In the genomic region with DNA sequence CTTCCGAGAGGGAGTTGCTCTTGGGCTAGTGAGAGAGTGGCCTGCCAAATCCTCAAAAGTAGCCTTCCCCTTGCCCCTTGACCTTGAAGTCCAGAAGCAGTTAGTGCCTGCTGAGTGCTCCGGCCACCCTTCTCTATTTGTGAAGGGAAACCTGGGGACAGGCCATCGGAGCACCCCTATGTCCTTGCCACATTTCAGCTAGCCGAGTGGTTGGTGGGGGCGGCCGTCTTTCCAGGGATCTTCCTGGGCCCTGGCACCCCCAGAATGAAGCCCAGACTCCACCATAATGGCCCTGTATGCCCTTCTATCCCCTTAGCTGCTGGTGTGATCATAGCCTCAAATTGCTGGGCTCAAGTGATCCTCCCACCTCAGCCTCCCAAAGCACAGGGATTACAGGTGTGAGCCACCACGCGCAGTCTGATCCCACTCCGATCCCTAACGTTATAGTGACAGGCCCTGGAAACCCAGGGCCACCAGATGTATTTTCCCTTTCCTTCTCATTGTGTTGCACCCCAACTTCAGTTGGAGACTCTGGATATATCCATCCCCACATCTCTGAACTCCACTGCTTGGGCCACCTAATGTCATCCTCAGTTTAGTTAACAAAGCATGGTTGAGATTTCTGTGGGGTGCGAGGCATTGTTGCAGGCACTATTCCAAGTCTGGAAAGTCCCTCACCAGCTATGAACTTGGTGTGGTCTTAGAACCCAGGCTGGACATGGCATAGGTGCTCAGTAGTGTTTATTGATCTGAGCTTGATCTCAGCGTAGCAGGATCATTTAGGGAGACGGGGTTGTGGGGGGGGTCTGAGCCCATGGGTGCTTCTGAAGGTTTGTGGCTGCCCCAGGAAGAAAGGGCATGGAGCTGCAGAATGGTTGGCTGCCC, we compare ENCODE assay signal across 8 cellular contexts. TPM values are rescaled to one million over a fixed set of nuclear protein-coding genes. Genes with fewer than 3 reads are reported as not detected.
A peak's percentile ranks its signal among the peaks of the same experiment; 100 is the strongest.
DNase-seq lines count a peak whose midpoint lies in the region; ATAC-seq, FAIRE-seq and TF ChIP-seq lines count a peak whose summit lies in the region.

No MANE protein-coding gene starts in this region.

- H3K27me3 Mint-ChIP-seq in activated T-helper 17 cell treated with anti-CD3 and anti-CD28 coated beads, Interleukin-2, amount 50 U/mL, for 72 hours, result no peaks in the 10 kb centered on the region
- no peaks in the 10 kb centered on the region for H3K27me3 Mint-ChIP-seq in stimulated activated memory B cell treated with anti-CD40 and anti-IgM and Interleukin-4, amounts not matched to agents 10 μg/mL and 1 μg/mL and 100 μg/mL, for 72 hours

- H3K36me3 Mint-ChIP-seq in activated T-helper 17 cell treated with anti-CD3 and anti-CD28 coated beads, Interleukin-2, amount 50 U/mL, for 72 hours (ENCODE audit: low read depth), result peaks cover 50% of the 10 kb centered on the region
- H3K36me3 Mint-ChIP-seq in stimulated activated memory B cell treated with anti-CD40 and anti-IgM and Interleukin-4, amounts not matched to agents 10 μg/mL and 1 μg/mL and 100 μg/mL, for 72 hours, result no peaks in the 10 kb centered on the region

- peak overlapping the region; percentile 80 for H3K4me3 ChIP-seq in HFF-Myc (replicated peaks; ENCODE audit: low read depth, low read length)
- H3K4me3 ChIP-seq in iPS-11a (ENCODE audit: low read depth, low read length), result peak overlapping the region; percentile 59

- H3K27ac Mint-ChIP-seq in activated T-helper 17 cell treated with anti-CD3 and anti-CD28 coated beads, Interleukin-2, amount 50 U/mL, for 72 hours, result peak overlapping the region; percentile 89
- H3K27ac Mint-ChIP-seq in stimulated activated memory B cell treated with anti-CD40 and anti-IgM and Interleukin-4, amounts not matched to agents 10 μg/mL and 1 μg/mL and 100 μg/mL, for 72 hours, result peak overlapping the region; percentile 81

- no peak for FAIRE-seq in GM19239 (lab: Jason Lieb, UNC)

- DNase-seq in HFF-Myc (ENCODE audit: extremely low read depth, low read depth), result no peak
- no peak for DNase-seq in HPDE6-E6E7 (ENCODE audit: extremely low spot score)
- no peak for DNase-seq in GM10266 (ENCODE audit: extremely low spot score)
- no peak for DNase-seq in GM19239 (ENCODE audit: insufficient read length, low spot score)

- H3K9me3 Mint-ChIP-seq in activated T-helper 17 cell treated with anti-CD3 and anti-CD28 coated beads, Interleukin-2, amount 50 U/mL, for 72 hours, result no peaks in the 10 kb centered on the region
- H3K9me3 Mint-ChIP-seq in stimulated activated memory B cell treated with anti-CD40 and anti-IgM and Interleukin-4, amounts not matched to agents 10 μg/mL and 1 μg/mL and 100 μg/mL, for 72 hours, result no peaks in the 10 kb centered on the region

- peak overlapping the region; percentile 91 for H3K4me3 Mint-ChIP-seq in activated T-helper 17 cell treated with anti-CD3 and anti-CD28 coated beads, Interleukin-2, amount 50 U/mL, for 72 hours
- H3K4me3 Mint-ChIP-seq in stimulated activated memory B cell treated with anti-CD40 and anti-IgM and Interleukin-4, amounts not matched to agents 10 μg/mL and 1 μg/mL and 100 μg/mL, for 72 hours, result peak overlapping the region; percentile 92

- peaks cover 33% of the 10 kb centered on the region for H3K4me1 Mint-ChIP-seq in activated T-helper 17 cell treated with anti-CD3 and anti-CD28 coated beads, Interleukin-2, amount 50 U/mL, for 72 hours
- H3K4me1 Mint-ChIP-seq in stimulated activated memory B cell treated with anti-CD40 and anti-IgM and Interleukin-4, amounts not matched to agents 10 μg/mL and 1 μg/mL and 100 μg/mL, for 72 hours, result peaks cover 60% of the 10 kb centered on the region

- TF ChIP-seq CTCF in HFF-Myc (IDR thresholded peaks at IDR 0.05; ENCODE audit: low read depth, low read length, missing control alignments), result no peak
- no peak for TF ChIP-seq CTCF in GM10266 (IDR thresholded peaks at IDR 0.05; ENCODE audit: control insufficient read depth, insufficient read depth, low read depth, missing control alignments)

- no peak for ATAC-seq in activated T-helper 17 cell treated with anti-CD3 and anti-CD28 coated beads, Interleukin-2, amount 50 U/mL, for 72 hours (replicated peaks)
- no peak for ATAC-seq in stimulated activated memory B cell treated with anti-CD40 and anti-IgM and Interleukin-4, amounts not matched to agents 10 μg/mL and 1 μg/mL and 100 μg/mL, for 72 hours
- no peak for ATAC-seq in HG03521 (IDR thresholded peaks at IDR 0.05; ENCODE audit: unreplicated experiment)

RNA-seq across cellular contexts. Expression of gene TSPAN14, which starts 1.6 kb away (rescaled TPM):
- total RNA-seq in activated T-helper 17 cell treated with anti-CD3 and anti-CD28 coated beads, Interleukin-2, amount 50 U/mL, for 72 hours, result 10 to 100 TPM; 61.9 to 64.5 TPM

RNA-seq across cellular contexts. Expression of gene PRXL2A, which starts 47.4 kb away (rescaled TPM):
- 1 to 10 TPM; 9.4 to 9.6 TPM for total RNA-seq in activated T-helper 17 cell treated with anti-CD3 and anti-CD28 coated beads, Interleukin-2, amount 50 U/mL, for 72 hours
